23 cellular contexts compared by ENCODE assay signal in genomic region chr9:81634915-81635516, GRCh38. TPM values are rescaled to one million over a fixed set of nuclear protein-coding genes. Genes with fewer than 3 reads are reported as not detected.
A peak's percentile ranks its signal among the peaks of the same experiment; 100 is the strongest.
DNase-seq lines count a peak whose midpoint lies in the region; ATAC-seq and TF ChIP-seq lines count a peak whose summit lies in the region.
"Had no signal": no experiment of that assay in that cellular context is flagged by ENCODE, and none has a peak within 500 bp of the region (broad histone marks: within the 10 kb centered on the region; RNA-seq: fewer than 3 reads in every experiment).

No MANE protein-coding gene starts in this region.

- in situ Hi-C loops in mammary epithelial cell (cut with MboI; ENCODE audit: low sequenced_read_pairs in 2 of 2) = no loop called here

- dilution Hi-C loops in mammary epithelial cell (cut with HindIII; ENCODE audit: low sequenced_read_pairs) = no loop called here

- H3K36me3 ChIP-seq in mammary epithelial cell (ENCODE audit: insufficient read depth, low read length) (no peaks in the 10 kb centered on the region), subcutaneous abdominal adipose tissue (ENCODE audit: control insufficient read depth in 5 of 5, insufficient read depth in 5 of 5, low read length in 5 of 5) (peaks cover 10 to 25% (median 18%) of the 10 kb centered on the region in 5 donors)

- H3K4me3 ChIP-seq in mammary epithelial cell (replicated peaks in 1 of 3; ENCODE audit: insufficient read depth in 1 of 3, low read depth in 2 of 3, low read length in 3 of 3) (no peak overlapping the region), subcutaneous abdominal adipose tissue (ENCODE audit: low read depth in 1 of 5, low read length in 5 of 5) (no peak overlapping the region)
- H3K4me3 ChIP-seq: body of pancreas, lung, tibial artery had no signal

- H3K9ac ChIP-seq in mammary epithelial cell (ENCODE audit: insufficient read depth, low read length) = no peak overlapping the region
- no peak overlapping the region for H3K9ac ChIP-seq in subcutaneous abdominal adipose tissue (ENCODE audit: low read length in 5 of 5)

- no peaks in the 10 kb centered on the region for H4K20me1 ChIP-seq in mammary epithelial cell (ENCODE audit: insufficient read depth, low read length)

- no peaks in the 10 kb centered on the region for H3K27me3 ChIP-seq in mammary epithelial cell (ENCODE audit: insufficient read depth, low read length)
- H3K27me3 ChIP-seq in subcutaneous abdominal adipose tissue (ENCODE audit: control insufficient read depth in 5 of 5, insufficient read depth in 4 of 5, low read length in 5 of 5) = no peaks in the 10 kb centered on the region
- H3K27me3 ChIP-seq: body of pancreas, tibial artery had no signal

- no peak overlapping the region for H3K4me2 ChIP-seq in mammary epithelial cell (ENCODE audit: insufficient read depth, low read depth, low read length)

- CTCF ChIA-PET in MCF 10A (lab: Yijun Ruan, JAX) = no interaction called here
- CTCF ChIA-PET in mammary epithelial cell (lab: Charles Lee; ENCODE audit: low non-redundant PET) = no interaction called here

- H3K9me3 Mint-ChIP-seq in MCF 10A (ENCODE audit: unreplicated experiment) (no peaks in the 10 kb centered on the region), mesothelial cell of epicardium (no peaks in the 10 kb centered on the region)
- H3K9me3 Mint-ChIP-seq: activated T-cell treated with anti-CD3 and anti-CD28 coated beads, Interleukin-2, amount 50 U/mL, for 24 hours; naive B cell; stimulated activated memory B cell treated with anti-CD40 and anti-IgM and Interleukin-4, amounts not matched to agents 10 μg/mL and 1 μg/mL and 100 μg/mL, for 72 hours had no signal

- intact Hi-C loops in MCF 10A (cut with micrococcal nuclease) (no loop called here), mammary epithelial cell (cut with micrococcal nuclease) (no loop called here)

- H3K27ac ChIP-seq in mammary epithelial cell (ENCODE audit: insufficient read depth, low read depth, low read length) = no peak overlapping the region
- H3K27ac ChIP-seq in subcutaneous abdominal adipose tissue (ENCODE audit: low read depth, low read length) = peak overlapping the region; percentile 17
- H3K27ac ChIP-seq: body of pancreas, C4-2B, epithelial cell of prostate, tibial artery had no signal

- H3K36me3 Mint-ChIP-seq in MCF 10A (ENCODE audit: insufficient read depth, unreplicated experiment) = peaks cover 28% of the 10 kb centered on the region
- peaks cover 21% of the 10 kb centered on the region for H3K36me3 Mint-ChIP-seq in mesothelial cell of epicardium

- no peak overlapping the region for H2AFZ ChIP-seq in mammary epithelial cell (ENCODE audit: low read depth, low read length)

- H3K4me3 Mint-ChIP-seq in MCF 10A (ENCODE audit: unreplicated experiment) (no peak overlapping the region), mesothelial cell of epicardium (no peak overlapping the region)
- H3K4me3 Mint-ChIP-seq: activated T-cell treated with anti-CD3 and anti-CD28 coated beads, Interleukin-2, amount 50 U/mL, for 24 hours; naive B cell; stimulated activated memory B cell treated with anti-CD40 and anti-IgM and Interleukin-4, amounts not matched to agents 10 μg/mL and 1 μg/mL and 100 μg/mL, for 72 hours had no signal

- no peak for TF ChIP-seq CTCF in MCF 10A (IDR thresholded peaks at IDR 0.05; ENCODE audit: unreplicated experiment)
- TF ChIP-seq CTCF in mammary epithelial cell (conservative IDR thresholded peaks at IDR 0.05 in 1 of 2, IDR thresholded peaks at IDR 0.05 in 1 of 2; ENCODE audit: extremely low read depth in 1 of 2, insufficient read depth in 1 of 2, low read depth in 1 of 2, low read length in 2 of 2) = no peak
- TF ChIP-seq CTCF in mesothelial cell of epicardium (IDR thresholded peaks at IDR 0.05; ENCODE audit: unreplicated experiment) = no peak

- DNase-seq in MCF 10A (ENCODE audit: unreplicated experiment) = no peak
- DNase-seq in mammary epithelial cell = no peak
- DNase-seq in fibroblast of gingiva (ENCODE audit: low read depth) = peak; percentile 39
- no peak for DNase-seq in mesothelial cell of epicardium (ENCODE audit: low spot score in 2 of 2, unreplicated experiment in 2 of 2)
- no peak for DNase-seq in activated CD4-positive, alpha-beta T cell treated with anti-CD3 and anti-CD28 coated beads for 48 hours
- DNase-seq: activated CD4-positive, alpha-beta T cell treated with anti-CD3 and anti-CD28 coated beads, Interleukin-2, amount 50 U/mL, for 48 hours; activated naive CD4-positive, alpha-beta T cell treated with anti-CD3 and anti-CD28 coated beads, Interleukin-2, amount 50 U/mL, for 16 hours; activated T-cell treated with anti-CD3 and anti-CD28 coated beads, Interleukin-2, amount 50 U/mL, for 24 hours; body of pancreas; DMS 273 treated with DMSO at 0.1 percent for 48 hours; GOT3; naive B cell; NCI-H1694; NCI-H524; stimulated activated CD4-positive, alpha-beta T cell treated with anti-CD3 and anti-CD28 coated beads, Interleukin-15, amount 100 ng/mL, for 24 hours; tibial artery had no signal

- H3K27ac Mint-ChIP-seq in MCF 10A (ENCODE audit: low read depth, unreplicated experiment) = peak overlapping the region; percentile 66
- peak overlapping the region; percentile 84 for H3K27ac Mint-ChIP-seq in mesothelial cell of epicardium
- H3K27ac Mint-ChIP-seq: activated T-cell treated with anti-CD3 and anti-CD28 coated beads, Interleukin-2, amount 50 U/mL, for 24 hours; stimulated activated memory B cell treated with anti-CD40 and anti-IgM and Interleukin-4, amounts not matched to agents 10 μg/mL and 1 μg/mL and 100 μg/mL, for 72 hours had no signal

- ATAC-seq in HG02759 (IDR thresholded peaks at IDR 0.05; ENCODE audit: unreplicated experiment) (no peak), GM18517 (IDR thresholded peaks at IDR 0.05; ENCODE audit: unreplicated experiment) (no peak)
- ATAC-seq: body of pancreas; stimulated activated memory B cell treated with anti-CD40 and anti-IgM and Interleukin-4, amounts not matched to agents 10 μg/mL and 1 μg/mL and 100 μg/mL, for 72 hours had no signal

- H3K27me3 Mint-ChIP-seq in MCF 10A (ENCODE audit: insufficient read depth, unreplicated experiment) = no peaks in the 10 kb centered on the region
- no peaks in the 10 kb centered on the region for H3K27me3 Mint-ChIP-seq in mesothelial cell of epicardium (ENCODE audit: low read depth)
- H3K27me3 Mint-ChIP-seq: activated T-cell treated with anti-CD3 and anti-CD28 coated beads, Interleukin-2, amount 50 U/mL, for 24 hours; naive B cell; stimulated activated memory B cell treated with anti-CD40 and anti-IgM and Interleukin-4, amounts not matched to agents 10 μg/mL and 1 μg/mL and 100 μg/mL, for 72 hours had no signal

- POLR2A ChIA-PET in MCF 10A (lab: Yijun Ruan, JAX) = no interaction called here

- H3K9me3 ChIP-seq in mammary epithelial cell (replicated peaks; ENCODE audit: insufficient read depth, low read length) (no peaks in the 10 kb centered on the region), subcutaneous abdominal adipose tissue (ENCODE audit: control insufficient read depth in 5 of 5, low read length in 5 of 5) (no peaks in the 10 kb centered on the region)
- H3K9me3 ChIP-seq: body of pancreas, tibial artery had no signal

- 93% methylated on average over 5 of the region's 5 CpGs for WGBS in mammary epithelial cell (ENCODE audit: low coverage, missing lambda C conversion rate)

- no TSS peak for BruUV-seq in MCF 10A (replicated peaks; lab: Mats Ljungman, UMichigan)
- no TSS peak for BruUV-seq in mammary epithelial cell (replicated peaks; lab: Mats Ljungman, UMichigan)

- H3K79me2 ChIP-seq in mammary epithelial cell (ENCODE audit: insufficient read depth, low read length) = peaks cover 7% of the 10 kb centered on the region

- H3K4me1 ChIP-seq in mammary epithelial cell (ENCODE audit: insufficient read depth, low read length) = no peaks in the 10 kb centered on the region
- peaks cover 2 to 33% (median 18%) of the 10 kb centered on the region in 5 donors for H3K4me1 ChIP-seq in subcutaneous abdominal adipose tissue (ENCODE audit: control insufficient read depth in 5 of 5, insufficient read depth in 5 of 5, low read length in 5 of 5)
- H3K4me1 ChIP-seq: body of pancreas had no signal

- no peaks in the 10 kb centered on the region for H3K4me1 Mint-ChIP-seq in MCF 10A (ENCODE audit: insufficient read depth, unreplicated experiment)
- peaks cover 42% of the 10 kb centered on the region for H3K4me1 Mint-ChIP-seq in mesothelial cell of epicardium

RNA-seq across cellular contexts. Expression of gene TLE1, which starts 54.3 kb away (rescaled TPM):
- total RNA-seq in MCF 10A (2022) = 21.9 and 26.8 TPM in 2 replicates
- total RNA-seq in mammary epithelial cell = 10 to 100 TPM; 13.6 to 21.7 TPM
- polyA plus RNA-seq in mammary epithelial cell = 18.3 TPM
- polyA minus RNA-seq in mammary epithelial cell = 20.7 TPM
- total RNA-seq in mesothelial cell of epicardium = 88.7 to 97.9 TPM (median 90.7 TPM) in 3 replicates
